In the genomic region with DNA sequence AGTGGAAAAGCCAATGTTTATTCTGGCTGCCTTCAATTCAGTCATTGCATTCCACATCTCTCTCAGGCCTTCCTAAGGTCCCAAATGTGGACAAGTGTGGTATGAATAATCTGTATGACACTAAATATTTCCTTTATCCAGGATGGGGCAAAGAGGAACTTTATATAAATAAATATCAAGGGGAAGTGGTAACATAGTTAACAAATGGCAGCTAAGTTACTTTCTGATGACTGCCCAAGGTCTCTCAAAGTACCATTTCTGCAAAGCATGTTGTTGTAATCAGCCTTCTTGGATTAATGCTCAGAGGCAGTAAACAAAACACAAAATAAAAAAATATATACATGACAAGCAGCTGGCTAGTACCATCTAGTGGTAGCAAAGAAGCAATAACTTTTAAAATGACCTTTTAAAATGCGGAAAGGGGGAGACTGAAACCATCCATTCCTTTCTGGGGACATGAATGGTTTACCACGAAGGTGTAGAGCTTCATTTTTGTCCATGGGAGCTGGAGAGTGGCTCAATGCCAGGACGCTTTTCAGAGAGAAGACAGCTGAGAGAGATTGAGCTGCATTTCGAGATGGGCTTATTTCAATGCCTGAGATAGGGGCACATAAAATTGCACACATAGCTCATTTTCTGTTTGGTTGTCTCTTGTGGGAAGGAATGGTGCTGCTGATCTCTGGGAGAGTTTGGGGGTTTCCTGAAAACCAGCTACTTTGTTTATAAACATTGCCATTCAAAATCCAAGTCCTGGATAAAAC, we compare ENCODE assay signal across 8 cellular contexts.
A peak's percentile ranks its signal among the peaks of the same experiment; 100 is the strongest.
DNase-seq lines count a peak whose midpoint lies in the region; ATAC-seq, FAIRE-seq and TF ChIP-seq lines count a peak whose summit lies in the region.

No MANE protein-coding gene starts in this region.

- H3K4me3 Mint-ChIP-seq in endothelial cell (ENCODE audit: unreplicated experiment): no peak overlapping the region

- intact Hi-C loops in pancreas (cut with DNase I): no loop called here

- H3K36me3 ChIP-seq in pancreas: no peaks in the 10 kb centered on the region

- ATAC-seq in pancreas (peak in 3 of 4 donors; percentile 53 to 61 (median 60)), GM18505 (IDR thresholded peaks at IDR 0.05; ENCODE audit: unreplicated experiment) (no peak), HG03139 (IDR thresholded peaks at IDR 0.05; ENCODE audit: unreplicated experiment) (no peak)

- 7 to 19% methylated on average over 4 of the region's 4 CpGs for WGBS in pancreas, 2 donors

- no peak for TF ChIP-seq POLR2A in GM18505 (IDR thresholded peaks at IDR 0.05; ENCODE audit: borderline replicate concordance, extremely low read depth, insufficient read depth, insufficient read length)

- H3K4me3 ChIP-seq in pancreas: no peak overlapping the region

- H3K27me3 Mint-ChIP-seq in endothelial cell (ENCODE audit: unreplicated experiment): no peaks in the 10 kb centered on the region

- no peak overlapping the region for H3K27ac Mint-ChIP-seq in endothelial cell (ENCODE audit: unreplicated experiment)

- no peaks in the 10 kb centered on the region for H3K36me3 Mint-ChIP-seq in endothelial cell (ENCODE audit: low read depth, unreplicated experiment)

- H3K9me3 Mint-ChIP-seq in endothelial cell (ENCODE audit: unreplicated experiment): no peaks in the 10 kb centered on the region

- no peaks in the 10 kb centered on the region for H3K4me1 Mint-ChIP-seq in endothelial cell (ENCODE audit: unreplicated experiment)

- H3K9me3 ChIP-seq in pancreas: no peaks in the 10 kb centered on the region

- no peaks in the 10 kb centered on the region for H3K4me1 ChIP-seq in pancreas

- H3K27ac ChIP-seq in pancreas: no peak overlapping the region

- no peak for FAIRE-seq in pancreas (lab: Jason Lieb, UNC)

- TF ChIP-seq CTCF in endothelial cell (IDR thresholded peaks at IDR 0.05; ENCODE audit: unreplicated experiment): peak; percentile 26
- TF ChIP-seq CTCF in pancreas (IDR thresholded peaks at IDR 0.05): peak in 3 of 4 donors; percentile 18 to 45 (median 32)

- DNase-seq in NCI-H2171 treated with DMSO at 0.1 percent for 48 hours (lab: John Stamatoyannopoulos, UW) (peak; percentile 26), NCI-H2171 (lab: John Stamatoyannopoulos, UW) (no peak), NCI-H460 (ENCODE audit: extremely low read depth, low read depth) (peak; percentile 18), endothelial cell (ENCODE audit: low spot score) (no peak), pancreas (no peak), GDM1 (lab: John Stamatoyannopoulos, UW) (no peak)

- H3K27me3 ChIP-seq in pancreas: no peaks in the 10 kb centered on the region

Comparison
In these comparisons a context has a peak if more than half of its experiments do, and no peak if none do; other contexts are left out.
1. DNase-seq: peak in NCI-H2171 treated with DMSO at 0.1 percent for 48 hours (single experiment) and NCI-H460 (single experiment); none in NCI-H2171 (single experiment), endothelial cell (single experiment), pancreas (0 of 6) and GDM1 (single experiment).
2. ATAC-seq: peak in pancreas (3 of 4); none in GM18505 (single experiment) and HG03139 (single experiment).